ENCODE assay signal across 19 cellular contexts in genomic region chr5:168818586-168818985, GRCh38.
A peak's percentile ranks its signal among the peaks of the same experiment; 100 is the strongest.
DNase-seq lines count a peak whose midpoint lies in the region; ATAC-seq and TF ChIP-seq lines count a peak whose summit lies in the region.
"Had no signal": no experiment of that assay in that cellular context is flagged by ENCODE, and none has a peak within 500 bp of the region (broad histone marks: within the 10 kb centered on the region; RNA-seq: fewer than 3 reads in every experiment).

No MANE protein-coding gene starts in this region.

- no peak for TF ChIP-seq POLR2A in upper lobe of left lung (IDR thresholded peaks at IDR 0.05)

- H3K27ac ChIP-seq in upper lobe of left lung, result no peak overlapping the region
- H3K27ac ChIP-seq: HL-60, prostate gland had no signal

- no peaks in the 10 kb centered on the region for H3K9me3 ChIP-seq in upper lobe of left lung
- H3K9me3 ChIP-seq: prostate gland had no signal

- H3K36me3 ChIP-seq in upper lobe of left lung, result no peaks in the 10 kb centered on the region
- H3K36me3 ChIP-seq: prostate gland had no signal

- TF ChIP-seq EP300 in upper lobe of left lung (IDR thresholded peaks at IDR 0.05), result peak in 1 of 4 donors; percentile 88

- H3K4me3 ChIP-seq in upper lobe of left lung, result no peak overlapping the region
- H3K4me3 ChIP-seq: prostate gland had no signal

- peaks cover 0 to 9% (median 9%) of the 10 kb centered on the region in 4 donors for H3K4me1 ChIP-seq in upper lobe of left lung
- H3K4me1 ChIP-seq: prostate gland had no signal

- WGBS in upper lobe of left lung, 2 donors, result 54 to 72% methylated on average over 3 of the region's 3 CpGs

- no peaks in the 10 kb centered on the region for H3K27me3 ChIP-seq in upper lobe of left lung

- intact Hi-C loops in left cardiac atrium (cut with DNase I), result no loop called here

- TF ChIP-seq CTCF in upper lobe of left lung (IDR thresholded peaks at IDR 0.05), result peak in 1 of 6 experiments; percentile 11

- DNase-seq in SHP77 (lab: John Stamatoyannopoulos, UW) (peak; percentile 4 to 10), SHP77 treated with DMSO at 0.1 percent for 48 hours (lab: John Stamatoyannopoulos, UW) (no peak), NCI-H510A treated with DMSO at 0.1 percent for 48 hours (lab: John Stamatoyannopoulos, UW) (peak; percentile 70), left cardiac atrium (peak; percentile 33), upper lobe of left lung (peak; percentile 58 to 83), NCI-H446 treated with DMSO at 0.1 percent for 48 hours (lab: John Stamatoyannopoulos, UW) (no peak)
- no peak for DNase-seq in stimulated activated CD4-positive, alpha-beta T cell treated with anti-CD3 and anti-CD28 coated beads, Interleukin-12 subunit alpha, Interleukin-12 subunit beta, amount 100 ng/mL, for 4 hours
- DNase-seq: activated CD8-positive, alpha-beta memory T cell treated with anti-CD3 and anti-CD28 coated beads, Interleukin-2, amount 50 U/mL, for 48 hours; activated naive CD8-positive, alpha-beta T cell treated with anti-CD3 and anti-CD28 coated beads, Interleukin-2, amount 10 ng/mL, durations not matched to agents 7 days and 5 days; cerebellar nuclear complex; NCI-H1436; NCI-H2227 treated with DMSO at 0.1 percent for 48 hours; small intestine; stimulated activated CD4-positive, alpha-beta T cell treated with anti-CD3 and anti-CD28 coated beads, Interleukin-4, amount 100 ng/mL, for 1 hour; stimulated activated naive CD8-positive, alpha-beta T cell treated with anti-CD3 and anti-CD28 coated beads, Interleukin-15, amount 100 ng/mL, for 72 hours; T-helper 9 cell had no signal

- ATAC-seq in left cardiac atrium (peak; percentile 70 to 71), upper lobe of left lung (ENCODE audit: low FRiP score in 2 of 2) (peak; percentile 64 to 89), HG02840 (IDR thresholded peaks at IDR 0.05; ENCODE audit: low FRiP score, unreplicated experiment) (no peak)
- ATAC-seq: stimulated activated naive CD8-positive, alpha-beta T cell treated with anti-CD3 and anti-CD28 coated beads, Interleukin-15, amount 100 ng/mL, for 72 hours had no signal

Comparison
In these comparisons a context has a peak if more than half of its experiments do, and no peak if none do; other contexts are left out.
1. DNase-seq: peak in SHP77 (2 of 2), NCI-H510A treated with DMSO at 0.1 percent for 48 hours (single experiment), left cardiac atrium (single experiment) and upper lobe of left lung (2 of 2); none in SHP77 treated with DMSO at 0.1 percent for 48 hours (single experiment), NCI-H446 treated with DMSO at 0.1 percent for 48 hours (single experiment) and stimulated activated CD4-positive, alpha-beta T cell treated with anti-CD3 and anti-CD28 coated beads, Interleukin-12 subunit alpha, Interleukin-12 subunit beta, amount 100 ng/mL, for 4 hours (single experiment).